9 cellular contexts compared by ENCODE assay signal in genomic region chr1:176656257-176656995, GRCh38.
DNase-seq lines count a peak whose midpoint lies in the region; ATAC-seq and TF ChIP-seq lines count a peak whose summit lies in the region.
"Had no signal": no experiment of that assay in that cellular context is flagged by ENCODE, and none has a peak within 500 bp of the region (broad histone marks: within the 10 kb centered on the region; RNA-seq: fewer than 3 reads in every experiment).

No MANE protein-coding gene starts in this region.

- H2AK5ac ChIP-seq in mesendoderm (ENCODE audit: low read length) = no peak overlapping the region

- H3K4me1 ChIP-seq in mesendoderm (ENCODE audit: control insufficient read depth, low read depth, low read length) = no peaks in the 10 kb centered on the region

- no peak overlapping the region for H2BK5ac ChIP-seq in mesendoderm (ENCODE audit: low read length)

- H3K4me3 ChIP-seq in LNCaP clone FGC (ENCODE audit: low read depth, low read length) = no peak overlapping the region
- no peak overlapping the region for H3K4me3 ChIP-seq in mesendoderm (ENCODE audit: low read length)

- no peak overlapping the region for H3K9ac ChIP-seq in mesendoderm (ENCODE audit: low read length)

- H2BK120ac ChIP-seq in mesendoderm (ENCODE audit: low read depth, low read length) = no peak overlapping the region

- no peak overlapping the region for H3K23ac ChIP-seq in mesendoderm (ENCODE audit: low read length)

- DNase-seq in LNCaP clone FGC (ENCODE audit: low read depth) (no peak), mesendoderm (peak; percentile 40), ureter (ENCODE audit: low spot score) (peak; percentile 45), NCI-H1436 (lab: John Stamatoyannopoulos, UW) (no peak)
- DNase-seq in activated T-cell treated with anti-CD3 and anti-CD28 coated beads, Interleukin-2, amount 50 U/mL, for 48 hours = no peak
- DNase-seq: activated gamma-delta T cell, NCI-H510A had no signal

- no peaks in the 10 kb centered on the region for H3K79me1 ChIP-seq in mesendoderm (ENCODE audit: low read length)

- no peak overlapping the region for H3K4ac ChIP-seq in mesendoderm (ENCODE audit: low read depth, low read length)

- H3K36me3 ChIP-seq in mesendoderm (ENCODE audit: control insufficient read depth, insufficient read depth, low read length) = no peaks in the 10 kb centered on the region

- no peak overlapping the region for H3K56ac ChIP-seq in mesendoderm (ENCODE audit: low read length)

- H3K18ac ChIP-seq in mesendoderm (ENCODE audit: low read length) = no peak overlapping the region

- 0 out of 2 replicates have a peak, but pooled peaks have one; percentile 11 for TF ChIP-seq CTCF in LNCaP clone FGC (IDR thresholded peaks at IDR 0.05; ENCODE audit: control insufficient read depth, extremely low read depth, insufficient read depth)

- no peaks in the 10 kb centered on the region for H3K27me3 ChIP-seq in mesendoderm (ENCODE audit: insufficient read depth, low read length, poor library complexity)

- no peak overlapping the region for H3K4me2 ChIP-seq in mesendoderm (ENCODE audit: low read length)

- H2BK15ac ChIP-seq in mesendoderm (replicated peaks; ENCODE audit: low read depth) = no peak overlapping the region

- H4K8ac ChIP-seq in mesendoderm (ENCODE audit: low read depth, low read length) = no peak overlapping the region

- ATAC-seq in HG02610 (IDR thresholded peaks at IDR 0.05; ENCODE audit: unreplicated experiment) = no peak

- no peaks in the 10 kb centered on the region for H3K79me2 ChIP-seq in mesendoderm (ENCODE audit: control insufficient read depth, insufficient read depth, low read length)

- WGBS in mesendoderm (ENCODE audit: extremely low coverage, insufficient coverage, low lambda C conversion rate) = no CpG with 5 or more reads among the region's 3 CpGs

- H4K5ac ChIP-seq in mesendoderm (ENCODE audit: low read length) = no peak overlapping the region

- H3K27ac ChIP-seq in cingulate gyrus (ENCODE audit: low read depth, low read length) = peak overlapping the region; percentile 35
- H3K27ac ChIP-seq in mesendoderm (ENCODE audit: low read depth, low read length) = no peak overlapping the region

Comparison
In these comparisons a context has a peak if more than half of its experiments do, and no peak if none do; other contexts are left out.
1. DNase-seq: peak in mesendoderm (single experiment) and ureter (single experiment); none in LNCaP clone FGC (single experiment), activated T-cell treated with anti-CD3 and anti-CD28 coated beads, Interleukin-2, amount 50 U/mL, for 48 hours (0 of 2) and NCI-H1436 (single experiment).